ENCODE assay signal across 1 cellular context in the genomic region with DNA sequence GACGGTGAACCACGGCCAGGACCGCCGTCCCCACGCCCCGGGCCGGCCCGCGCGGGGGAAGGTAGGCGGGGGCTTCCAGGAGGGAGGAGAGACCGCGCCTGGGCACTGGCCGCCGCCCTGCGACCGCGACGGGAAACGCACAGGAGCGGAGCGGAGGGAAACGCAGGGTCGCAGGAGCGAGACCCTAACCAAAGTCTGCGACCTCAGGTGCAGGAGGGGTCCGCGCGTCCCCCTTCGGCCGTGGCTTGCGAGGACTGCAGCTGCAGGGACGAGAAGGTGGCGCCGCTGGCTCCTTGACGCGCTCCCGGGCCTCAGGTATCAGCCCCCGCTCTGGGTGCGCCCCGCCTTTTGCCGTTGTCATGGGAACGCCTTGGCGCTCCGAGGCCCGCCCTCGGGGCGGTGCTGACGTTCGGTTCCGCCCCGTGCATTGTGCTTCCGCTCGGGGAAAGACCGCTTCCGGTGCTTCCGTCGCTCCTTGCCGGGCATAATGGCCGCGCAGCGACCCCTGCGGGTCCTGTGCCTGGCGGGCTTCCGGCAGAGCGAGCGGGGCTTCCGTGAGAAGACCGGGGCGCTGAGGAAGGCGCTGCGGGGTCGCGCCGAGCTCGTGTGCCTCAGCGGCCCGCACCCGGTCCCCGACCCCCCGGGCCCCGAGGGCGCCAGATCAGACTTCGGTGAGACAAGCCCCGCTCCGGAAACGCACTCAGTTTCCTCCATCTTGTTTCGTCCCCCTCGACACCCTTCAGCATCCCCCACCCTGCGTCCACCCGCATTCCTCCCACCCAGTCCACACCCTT.
TF ChIP-seq lines count a peak whose summit lies in the region.

TSS of gene OVCA2 (plus strand) at position 462 of the 794 bp plus-strand sequence. CDS start at position 488, 26 bp downstream.

TF ChIP-seq in K562, 482 proteins besides CTCF, POLR2A, EP300 and RAD21 (continued from another document and continues in another):
- TF ChIP-seq, protein P1, sequence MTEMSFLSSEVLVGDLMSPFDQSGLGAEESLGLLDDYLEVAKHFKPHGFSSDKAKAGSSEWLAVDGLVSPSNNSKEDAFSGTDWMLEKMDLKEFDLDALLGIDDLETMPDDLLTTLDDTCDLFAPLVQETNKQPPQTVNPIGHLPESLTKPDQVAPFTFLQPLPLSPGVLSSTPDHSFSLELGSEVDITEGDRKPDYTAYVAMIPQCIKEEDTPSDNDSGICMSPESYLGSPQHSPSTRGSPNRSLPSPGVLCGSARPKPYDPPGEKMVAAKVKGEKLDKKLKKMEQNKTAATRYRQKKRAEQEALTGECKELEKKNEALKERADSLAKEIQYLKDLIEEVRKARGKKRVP (CRISPR knock-in tag; IDR thresholded peaks at IDR 0.05): no peak
- TF ChIP-seq, protein P2, sequence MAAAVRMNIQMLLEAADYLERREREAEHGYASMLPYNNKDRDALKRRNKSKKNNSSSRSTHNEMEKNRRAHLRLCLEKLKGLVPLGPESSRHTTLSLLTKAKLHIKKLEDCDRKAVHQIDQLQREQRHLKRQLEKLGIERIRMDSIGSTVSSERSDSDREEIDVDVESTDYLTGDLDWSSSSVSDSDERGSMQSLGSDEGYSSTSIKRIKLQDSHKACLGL (CRISPR knock-in tag; IDR thresholded peaks at IDR 0.05; ENCODE audit: borderline replicate concordance, poor library complexity, severe bottlenecking): no peak
- no peak for TF ChIP-seq CEBPG (CRISPR knock-in tag; IDR thresholded peaks at IDR 0.05)
- TF ChIP-seq CEBPG (tag; conservative IDR thresholded peaks at IDR 0.05 in 1 of 2, IDR thresholded peaks at IDR 0.05 in 1 of 2): no peak
- TF ChIP-seq, protein P3, sequence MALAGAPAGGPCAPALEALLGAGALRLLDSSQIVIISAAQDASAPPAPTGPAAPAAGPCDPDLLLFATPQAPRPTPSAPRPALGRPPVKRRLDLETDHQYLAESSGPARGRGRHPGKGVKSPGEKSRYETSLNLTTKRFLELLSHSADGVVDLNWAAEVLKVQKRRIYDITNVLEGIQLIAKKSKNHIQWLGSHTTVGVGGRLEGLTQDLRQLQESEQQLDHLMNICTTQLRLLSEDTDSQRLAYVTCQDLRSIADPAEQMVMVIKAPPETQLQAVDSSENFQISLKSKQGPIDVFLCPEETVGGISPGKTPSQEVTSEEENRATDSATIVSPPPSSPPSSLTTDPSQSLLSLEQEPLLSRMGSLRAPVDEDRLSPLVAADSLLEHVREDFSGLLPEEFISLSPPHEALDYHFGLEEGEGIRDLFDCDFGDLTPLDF (CRISPR knock-in tag; IDR thresholded peaks at IDR 0.05): peak; percentile 66; the same call in 1 of the 2 replicates
- TF ChIP-seq, protein P4, sequence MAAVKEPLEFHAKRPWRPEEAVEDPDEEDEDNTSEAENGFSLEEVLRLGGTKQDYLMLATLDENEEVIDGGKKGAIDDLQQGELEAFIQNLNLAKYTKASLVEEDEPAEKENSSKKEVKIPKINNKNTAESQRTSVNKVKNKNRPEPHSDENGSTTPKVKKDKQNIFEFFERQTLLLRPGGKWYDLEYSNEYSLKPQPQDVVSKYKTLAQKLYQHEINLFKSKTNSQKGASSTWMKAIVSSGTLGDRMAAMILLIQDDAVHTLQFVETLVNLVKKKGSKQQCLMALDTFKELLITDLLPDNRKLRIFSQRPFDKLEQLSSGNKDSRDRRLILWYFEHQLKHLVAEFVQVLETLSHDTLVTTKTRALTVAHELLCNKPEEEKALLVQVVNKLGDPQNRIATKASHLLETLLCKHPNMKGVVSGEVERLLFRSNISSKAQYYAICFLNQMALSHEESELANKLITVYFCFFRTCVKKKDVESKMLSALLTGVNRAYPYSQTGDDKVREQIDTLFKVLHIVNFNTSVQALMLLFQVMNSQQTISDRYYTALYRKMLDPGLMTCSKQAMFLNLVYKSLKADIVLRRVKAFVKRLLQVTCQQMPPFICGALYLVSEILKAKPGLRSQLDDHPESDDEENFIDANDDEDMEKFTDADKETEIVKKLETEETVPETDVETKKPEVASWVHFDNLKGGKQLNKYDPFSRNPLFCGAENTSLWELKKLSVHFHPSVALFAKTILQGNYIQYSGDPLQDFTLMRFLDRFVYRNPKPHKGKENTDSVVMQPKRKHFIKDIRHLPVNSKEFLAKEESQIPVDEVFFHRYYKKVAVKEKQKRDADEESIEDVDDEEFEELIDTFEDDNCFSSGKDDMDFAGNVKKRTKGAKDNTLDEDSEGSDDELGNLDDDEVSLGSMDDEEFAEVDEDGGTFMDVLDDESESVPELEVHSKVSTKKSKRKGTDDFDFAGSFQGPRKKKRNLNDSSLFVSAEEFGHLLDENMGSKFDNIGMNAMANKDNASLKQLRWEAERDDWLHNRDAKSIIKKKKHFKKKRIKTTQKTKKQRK (IDR thresholded peaks at IDR 0.05; ENCODE audit: borderline replicate concordance, low read depth, low read length): no peak
- no peak for TF ChIP-seq MLX (CRISPR knock-in tag; conservative IDR thresholded peaks at IDR 0.05)
- no peak for TF ChIP-seq COPS2 (conservative IDR thresholded peaks at IDR 0.05)
- no peak for TF ChIP-seq LCOR (CRISPR knock-in tag; IDR thresholded peaks at IDR 0.05)
- no peak for TF ChIP-seq RBM17 (IDR thresholded peaks at IDR 0.05; ENCODE audit: borderline replicate concordance, low read depth, low read length)
- no peak; the same call in 1 of the 2 replicates for TF ChIP-seq NCOA1 (IDR thresholded peaks at IDR 0.05; ENCODE audit: low read depth)
- TF ChIP-seq ATF7 (IDR thresholded peaks at IDR 0.05): peak; percentile 59; the same call in 1 of the 2 replicates
- TF ChIP-seq THRAP3 (IDR thresholded peaks at IDR 0.05; ENCODE audit: borderline replicate concordance): no peak
- no peak for TF ChIP-seq MYBL2 (IDR thresholded peaks at IDR 0.05; ENCODE audit: low read depth)
- TF ChIP-seq MYBL2 (CRISPR knock-in tag; IDR thresholded peaks at IDR 0.05; ENCODE audit: borderline replicate concordance): no peak
- no peak for TF ChIP-seq CHD4 (IDR thresholded peaks at IDR 0.05; ENCODE audit: insufficient read depth, insufficient replicate concordance, low read depth, low read length, poor library complexity, severe bottlenecking)
- TF ChIP-seq MCM7 (IDR thresholded peaks at IDR 0.05): no peak
- TF ChIP-seq NCOA4 (IDR thresholded peaks at IDR 0.05; ENCODE audit: partially characterized antibody): no peak
- no peak for TF ChIP-seq NBN (IDR thresholded peaks at IDR 0.05; ENCODE audit: low read depth)
- TF ChIP-seq ZNF589 (CRISPR knock-in tag; IDR thresholded peaks at IDR 0.05; ENCODE audit: low read depth): no peak
- TF ChIP-seq ELF1 (tag; IDR thresholded peaks at IDR 0.05): peak; percentile 92
- TF ChIP-seq, protein P5, sequence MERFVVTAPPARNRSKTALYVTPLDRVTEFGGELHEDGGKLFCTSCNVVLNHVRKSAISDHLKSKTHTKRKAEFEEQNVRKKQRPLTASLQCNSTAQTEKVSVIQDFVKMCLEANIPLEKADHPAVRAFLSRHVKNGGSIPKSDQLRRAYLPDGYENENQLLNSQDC (CRISPR knock-in tag; IDR thresholded peaks at IDR 0.05): no peak
- TF ChIP-seq ZHX1 (conservative IDR thresholded peaks at IDR 0.05; ENCODE audit: low read length): no peak
- TF ChIP-seq TAL1 (IDR thresholded peaks at IDR 0.05): no peak
- no peak for TF ChIP-seq ZEB2 (IDR thresholded peaks at IDR 0.05)
- no peak for TF ChIP-seq CHD2 (IDR thresholded peaks at IDR 0.05; ENCODE audit: low read depth, low read length)
- TF ChIP-seq SRSF3 (IDR thresholded peaks at IDR 0.05; ENCODE audit: insufficient read depth, low read length): no peak
- no peak for TF ChIP-seq JUNB (CRISPR knock-in tag; conservative IDR thresholded peaks at IDR 0.05)
- TF ChIP-seq, protein P6, sequence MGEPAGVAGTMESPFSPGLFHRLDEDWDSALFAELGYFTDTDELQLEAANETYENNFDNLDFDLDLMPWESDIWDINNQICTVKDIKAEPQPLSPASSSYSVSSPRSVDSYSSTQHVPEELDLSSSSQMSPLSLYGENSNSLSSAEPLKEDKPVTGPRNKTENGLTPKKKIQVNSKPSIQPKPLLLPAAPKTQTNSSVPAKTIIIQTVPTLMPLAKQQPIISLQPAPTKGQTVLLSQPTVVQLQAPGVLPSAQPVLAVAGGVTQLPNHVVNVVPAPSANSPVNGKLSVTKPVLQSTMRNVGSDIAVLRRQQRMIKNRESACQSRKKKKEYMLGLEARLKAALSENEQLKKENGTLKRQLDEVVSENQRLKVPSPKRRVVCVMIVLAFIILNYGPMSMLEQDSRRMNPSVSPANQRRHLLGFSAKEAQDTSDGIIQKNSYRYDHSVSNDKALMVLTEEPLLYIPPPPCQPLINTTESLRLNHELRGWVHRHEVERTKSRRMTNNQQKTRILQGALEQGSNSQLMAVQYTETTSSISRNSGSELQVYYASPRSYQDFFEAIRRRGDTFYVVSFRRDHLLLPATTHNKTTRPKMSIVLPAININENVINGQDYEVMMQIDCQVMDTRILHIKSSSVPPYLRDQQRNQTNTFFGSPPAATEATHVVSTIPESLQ (CRISPR knock-in tag; IDR thresholded peaks at IDR 0.05): no peak
- TF ChIP-seq NR1H2 (CRISPR knock-in tag; IDR thresholded peaks at IDR 0.05): no peak
- TF ChIP-seq SUPT5H (IDR thresholded peaks at IDR 0.05): peak; percentile 74; the same call in 1 of the 2 replicates
- no peak for TF ChIP-seq NR2F6 (CRISPR knock-in tag; IDR thresholded peaks at IDR 0.05)
- TF ChIP-seq SLC30A9 (CRISPR knock-in tag; IDR thresholded peaks at IDR 0.05): no peak
- TF ChIP-seq, protein P7, sequence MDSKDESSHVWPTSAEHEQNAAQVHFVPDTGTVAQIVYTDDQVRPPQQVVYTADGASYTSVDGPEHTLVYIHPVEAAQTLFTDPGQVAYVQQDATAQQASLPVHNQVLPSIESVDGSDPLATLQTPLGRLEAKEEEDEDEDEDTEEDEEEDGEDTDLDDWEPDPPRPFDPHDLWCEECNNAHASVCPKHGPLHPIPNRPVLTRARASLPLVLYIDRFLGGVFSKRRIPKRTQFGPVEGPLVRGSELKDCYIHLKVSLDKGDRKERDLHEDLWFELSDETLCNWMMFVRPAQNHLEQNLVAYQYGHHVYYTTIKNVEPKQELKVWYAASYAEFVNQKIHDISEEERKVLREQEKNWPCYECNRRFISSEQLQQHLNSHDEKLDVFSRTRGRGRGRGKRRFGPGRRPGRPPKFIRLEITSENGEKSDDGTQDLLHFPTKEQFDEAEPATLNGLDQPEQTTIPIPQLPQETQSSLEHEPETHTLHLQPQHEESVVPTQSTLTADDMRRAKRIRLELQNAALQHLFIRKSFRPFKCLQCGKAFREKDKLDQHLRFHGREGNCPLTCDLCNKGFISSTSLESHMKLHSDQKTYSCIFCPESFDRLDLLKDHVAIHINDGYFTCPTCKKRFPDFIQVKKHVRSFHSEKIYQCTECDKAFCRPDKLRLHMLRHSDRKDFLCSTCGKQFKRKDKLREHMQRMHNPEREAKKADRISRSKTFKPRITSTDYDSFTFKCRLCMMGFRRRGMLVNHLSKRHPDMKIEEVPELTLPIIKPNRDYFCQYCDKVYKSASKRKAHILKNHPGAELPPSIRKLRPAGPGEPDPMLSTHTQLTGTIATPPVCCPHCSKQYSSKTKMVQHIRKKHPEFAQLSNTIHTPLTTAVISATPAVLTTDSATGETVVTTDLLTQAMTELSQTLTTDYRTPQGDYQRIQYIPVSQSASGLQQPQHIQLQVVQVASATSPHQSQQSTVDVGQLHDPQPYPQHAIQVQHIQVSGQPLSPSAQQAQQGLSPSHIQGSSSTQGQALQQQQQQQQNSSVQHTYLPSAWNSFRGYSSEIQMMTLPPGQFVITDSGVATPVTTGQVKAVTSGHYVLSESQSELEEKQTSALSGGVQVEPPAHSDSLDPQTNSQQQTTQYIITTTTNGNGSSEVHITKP (IDR thresholded peaks at IDR 0.05; ENCODE audit: partially characterized antibody): no peak
- peak; percentile 28; the same call in 1 of the 2 replicates for TF ChIP-seq MYC (IDR thresholded peaks at IDR 0.05; ENCODE audit: low read depth, low read length)
- TF ChIP-seq MYC (CRISPR knock-in tag; IDR thresholded peaks at IDR 0.05; ENCODE audit: borderline replicate concordance, low read depth): no peak
- no peak for TF ChIP-seq MCM2 (IDR thresholded peaks at IDR 0.05; ENCODE audit: low read depth)
- no peak for TF ChIP-seq ZNF121 (CRISPR knock-in tag; conservative IDR thresholded peaks at IDR 0.05)
- TF ChIP-seq ZBTB43 (CRISPR knock-in tag; IDR thresholded peaks at IDR 0.05): no peak
- TF ChIP-seq TCF7L2 (IDR thresholded peaks at IDR 0.05; ENCODE audit: low read depth, low read length): no peak
- no peak for TF ChIP-seq ZNF586 (CRISPR knock-in tag; conservative IDR thresholded peaks at IDR 0.05)
- no peak for TF ChIP-seq PTBP1 (IDR thresholded peaks at IDR 0.05; ENCODE audit: low read depth, low read length)
- peak; percentile 87 for TF ChIP-seq CREM (IDR thresholded peaks at IDR 0.05; ENCODE audit: low read depth)
- TF ChIP-seq CCNT2 (IDR thresholded peaks at IDR 0.05; ENCODE audit: borderline replicate concordance, extremely low read depth, insufficient read length, low read depth, low read length): peak; percentile 50
- TF ChIP-seq PYGO2 (tag; IDR thresholded peaks at IDR 0.05): no peak
- TF ChIP-seq ZNF780A (CRISPR knock-in tag; IDR thresholded peaks at IDR 0.05): no peak
- TF ChIP-seq ESRRB (CRISPR knock-in tag; IDR thresholded peaks at IDR 0.05; ENCODE audit: borderline replicate concordance): no peak
